8 cellular contexts compared by ENCODE assay signal in the genomic region with DNA sequence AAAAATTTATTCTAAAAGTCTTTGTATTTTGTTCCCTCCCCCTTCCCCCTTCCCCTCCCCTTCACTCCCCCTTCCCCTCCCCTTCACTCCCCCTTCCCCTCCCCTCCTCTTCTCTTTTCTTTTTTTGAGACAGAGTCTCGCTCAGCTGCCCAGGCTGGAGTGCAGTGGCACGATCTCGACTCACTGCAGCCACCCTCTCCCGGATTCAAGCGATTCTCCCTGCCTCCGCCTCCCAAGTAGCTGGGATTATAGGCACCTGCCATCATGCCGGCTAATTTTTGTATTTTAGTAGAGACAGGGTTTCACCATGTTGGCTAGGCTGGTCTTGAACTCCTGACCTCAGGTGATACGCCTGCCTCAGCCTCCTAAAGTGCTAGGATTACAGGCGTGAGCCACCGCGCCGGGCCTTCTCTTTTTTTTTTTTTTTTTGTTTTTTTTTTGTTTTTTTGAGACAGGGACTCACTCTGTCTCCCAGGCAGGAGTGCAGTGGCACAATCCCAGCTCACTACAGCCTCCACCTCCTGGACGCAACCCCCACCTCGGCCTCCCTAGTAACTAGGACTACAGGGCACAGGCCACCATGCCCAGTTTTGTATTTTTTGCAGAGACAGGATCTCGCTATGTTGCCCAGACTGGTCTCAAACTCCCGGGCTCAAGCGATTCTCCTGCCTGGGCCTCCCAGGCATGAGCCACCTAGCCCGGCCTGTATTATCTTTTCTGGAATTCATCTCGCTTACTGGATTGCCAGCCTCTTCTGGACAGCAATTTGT. TPM values are rescaled to one million over a fixed set of nuclear protein-coding genes. Genes with fewer than 3 reads are reported as not detected.
DNase-seq lines count a peak whose midpoint lies in the region; ATAC-seq and TF ChIP-seq lines count a peak whose summit lies in the region.

No MANE protein-coding gene starts in this region.

- H3K36me3 ChIP-seq in BLaER1: no peaks in the 10 kb centered on the region
- no peaks in the 10 kb centered on the region for H3K36me3 ChIP-seq in KMS-11 (ENCODE audit: insufficient read depth)
- no peaks in the 10 kb centered on the region for H3K36me3 ChIP-seq in mammary epithelial cell (ENCODE audit: insufficient read depth, low read length)
- no peaks in the 10 kb centered on the region for H3K36me3 ChIP-seq in muscle layer of duodenum (ENCODE audit: control insufficient read depth in 1 of 2, insufficient read depth in 2 of 2, low read length in 2 of 2)

- H4K20me1 ChIP-seq in BLaER1 (no peaks in the 10 kb centered on the region), KMS-11 (ENCODE audit: insufficient read depth) (no peaks in the 10 kb centered on the region), mammary epithelial cell (ENCODE audit: insufficient read depth, low read length) (no peaks in the 10 kb centered on the region)

- DNase-seq in mammary epithelial cell: no peak
- no peak for DNase-seq in OCI-M1 (lab: John Stamatoyannopoulos, UW)

- in situ Hi-C loops in mammary epithelial cell (cut with MboI; ENCODE audit: low sequenced_read_pairs in 2 of 2): no loop called here

- dilution Hi-C loops in mammary epithelial cell (cut with HindIII; ENCODE audit: low sequenced_read_pairs): no loop called here

- ATAC-seq in GM18858 (IDR thresholded peaks at IDR 0.05; ENCODE audit: unreplicated experiment): no peak
- no peak for ATAC-seq in GM18907 (IDR thresholded peaks at IDR 0.05; ENCODE audit: unreplicated experiment)
- no peak for ATAC-seq in HG03469 (IDR thresholded peaks at IDR 0.05; ENCODE audit: unreplicated experiment)

- CTCF ChIA-PET in mammary epithelial cell (lab: Charles Lee; ENCODE audit: low non-redundant PET): no interaction called here

- BruUV-seq in mammary epithelial cell (replicated peaks; lab: Mats Ljungman, UMichigan): no TSS peak

- H3K9ac ChIP-seq in BLaER1 (peak overlapping the region; percentile 84), KMS-11 (no peak overlapping the region), mammary epithelial cell (ENCODE audit: insufficient read depth, low read length) (no peak overlapping the region)

- H3K4me2 ChIP-seq in BLaER1 (peak overlapping the region; percentile 94), KMS-11 (peak overlapping the region; percentile 76; the same call in 1 of the 2 replicates), mammary epithelial cell (ENCODE audit: insufficient read depth, low read depth, low read length) (peak overlapping the region; percentile 97)

- TF ChIP-seq CTCF in KMS-11 (conservative IDR thresholded peaks at IDR 0.05; ENCODE audit: low read depth, low read length) (no peak), mammary epithelial cell (conservative IDR thresholded peaks at IDR 0.05 in 1 of 2, IDR thresholded peaks at IDR 0.05 in 1 of 2; ENCODE audit: extremely low read depth in 1 of 2, insufficient read depth in 1 of 2, low read depth in 1 of 2, low read length in 2 of 2) (no peak)

- no peaks in the 10 kb centered on the region for H3K79me2 ChIP-seq in KMS-11 (ENCODE audit: insufficient read depth, low read depth)
- H3K79me2 ChIP-seq in mammary epithelial cell (ENCODE audit: insufficient read depth, low read length): peaks cover 13% of the 10 kb centered on the region

- H3K27me3 ChIP-seq in BLaER1 (no peaks in the 10 kb centered on the region), KMS-11 (ENCODE audit: insufficient read depth, low read depth) (no peaks in the 10 kb centered on the region), mammary epithelial cell (ENCODE audit: insufficient read depth, low read length) (no peaks in the 10 kb centered on the region), muscle layer of duodenum (ENCODE audit: low read depth, low read length) (no peaks in the 10 kb centered on the region)

- H3K4me3 ChIP-seq in BLaER1: peak overlapping the region; percentile 76
- H3K4me3 ChIP-seq in KMS-11 (IDR thresholded peaks at IDR 0.05; ENCODE audit: insufficient read depth, low read depth, low read length): no peak overlapping the region
- H3K4me3 ChIP-seq in mammary epithelial cell (replicated peaks in 1 of 3; ENCODE audit: insufficient read depth in 1 of 3, low read depth in 2 of 3, low read length in 3 of 3): peak overlapping the region; percentile 62 to 97 (median 92)
- H3K4me3 ChIP-seq in muscle layer of duodenum (ENCODE audit: low read depth in 1 of 2, low read length in 2 of 2): peak overlapping the region; percentile 97 to 99

- intact Hi-C loops in mammary epithelial cell (cut with micrococcal nuclease): loop anchor here (1.0 kb wide), 1 partner anchor 32 kb away; the partner anchor contains the start of gene SNX3

- WGBS in mammary epithelial cell (ENCODE audit: low coverage, missing lambda C conversion rate): 91% methylated on average over 13 of the region's 19 CpGs

- H2AFZ ChIP-seq in KMS-11 (ENCODE audit: low read depth) (peak overlapping the region; percentile 94), mammary epithelial cell (ENCODE audit: low read depth, low read length) (peak overlapping the region; percentile 100)

- H3K4me1 ChIP-seq in BLaER1 (peaks cover 17% of the 10 kb centered on the region), KMS-11 (ENCODE audit: low read depth, poor library complexity, severe bottlenecking) (peaks cover 8% of the 10 kb centered on the region), mammary epithelial cell (ENCODE audit: insufficient read depth, low read length) (peaks cover 5% of the 10 kb centered on the region), muscle layer of duodenum (ENCODE audit: control insufficient read depth in 1 of 2, insufficient read depth in 2 of 2, low read length in 2 of 2) (peaks cover 0 to 7% of the 10 kb centered on the region in 2 donors)

- H3K27ac ChIP-seq in BLaER1: peak overlapping the region; percentile 92
- H3K27ac ChIP-seq in KMS-11: no peak overlapping the region; the same call in 1 of the 2 replicates
- peak overlapping the region; percentile 89 for H3K27ac ChIP-seq in mammary epithelial cell (ENCODE audit: insufficient read depth, low read depth, low read length)
- peak overlapping the region; percentile 99 for H3K27ac ChIP-seq in muscle layer of duodenum (ENCODE audit: low read length)

- no peaks in the 10 kb centered on the region for H3K9me3 ChIP-seq in BLaER1
- H3K9me3 ChIP-seq in mammary epithelial cell (replicated peaks; ENCODE audit: insufficient read depth, low read length): no peaks in the 10 kb centered on the region
- no peaks in the 10 kb centered on the region for H3K9me3 ChIP-seq in muscle layer of duodenum (ENCODE audit: control insufficient read depth in 1 of 2, low read length in 2 of 2)

RNA-seq across cellular contexts. Expression of gene AFG1L, which starts 1.1 kb away (rescaled TPM):
- 1 to 10 TPM; 5.0 to 8.7 TPM for total RNA-seq in mammary epithelial cell
- polyA plus RNA-seq in mammary epithelial cell: 1.5 TPM
- polyA minus RNA-seq in mammary epithelial cell: 7.6 TPM

RNA-seq across cellular contexts. Expression of gene SNX3, which starts 32.9 kb away (rescaled TPM):
- total RNA-seq in mammary epithelial cell: 100 to 1,000 TPM; 143 to 147 TPM
- 146 TPM for polyA plus RNA-seq in mammary epithelial cell
- 137 TPM for polyA minus RNA-seq in mammary epithelial cell
